In the genomic region with DNA sequence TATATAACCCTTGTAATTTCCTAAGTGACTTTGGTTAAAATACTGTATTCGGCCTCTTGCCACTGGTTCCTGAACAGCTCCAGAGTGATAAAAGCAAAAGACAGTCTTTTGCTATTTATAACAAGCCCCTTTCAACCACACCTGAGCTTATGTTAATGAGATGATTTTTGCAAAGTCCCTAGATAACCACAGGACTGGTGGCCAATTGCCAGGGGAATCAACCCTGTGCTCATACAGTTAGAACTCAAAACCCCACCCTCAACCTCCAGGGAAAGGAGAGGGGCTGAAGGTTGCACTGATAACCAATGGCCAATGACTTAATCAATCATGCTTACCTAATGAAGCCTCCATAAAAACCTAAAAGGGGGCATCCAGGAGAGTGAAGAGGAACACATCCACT, we compare ENCODE assay signal across 14 cellular contexts.
A peak's percentile ranks its signal among the peaks of the same experiment; 100 is the strongest.
DNase-seq lines count a peak whose midpoint lies in the region; ATAC-seq lines count a peak whose summit lies in the region.
"Had no signal": no experiment of that assay in that cellular context is flagged by ENCODE, and none has a peak within 500 bp of the region (broad histone marks: within the 10 kb centered on the region; RNA-seq: fewer than 3 reads in every experiment).

No MANE protein-coding gene starts in this region.

- H3K4me1 Mint-ChIP-seq in natural killer cell treated with Interleukin-12 subunit alpha and Interleukin-12 subunit beta and Interleukin-15 and Interleukin-18, amount 100 ng/mL, for 72 hours (ENCODE audit: low read depth in 2 of 2), result peaks cover 59 to 63% of the 10 kb centered on the region in 2 donors

- ATAC-seq in activated CD4-positive, CD25-positive, alpha-beta regulatory T cell treated with anti-CD3 and anti-CD28 coated beads, Interleukin-2, amount 50 U/mL, for 24 hours, result peak; percentile 53 to 62
- peak; percentile 61 for ATAC-seq in GM21825 (IDR thresholded peaks at IDR 0.05; ENCODE audit: unreplicated experiment)
- no peak for ATAC-seq in natural killer cell treated with Interleukin-12 subunit alpha and Interleukin-12 subunit beta and Interleukin-15 and Interleukin-18, amount 100 ng/mL, for 72 hours
- ATAC-seq: GM23338 had no signal

- DNase-seq in activated CD4-positive, CD25-positive, alpha-beta regulatory T cell treated with anti-CD3 and anti-CD28 coated beads, Interleukin-2, amount 50 U/mL, for 72 hours, result no peak
- peak; percentile 38 for DNase-seq in activated naive CD4-positive, alpha-beta T cell treated with anti-CD3 and anti-CD28 coated beads, Interleukin-2, amount 50 U/mL, for 16 hours
- no peak for DNase-seq in natural killer cell treated with Interleukin-12 subunit alpha and Interleukin-12 subunit beta and Interleukin-15 and Interleukin-18, amount 100 ng/mL, for 72 hours (ENCODE audit: low spot score)
- DNase-seq in mesenteric fat pad (ENCODE audit: low spot score), result no peak
- DNase-seq in MV-4-11 (lab: John Stamatoyannopoulos, UW), result no peak
- no peak for DNase-seq in NCI-H128 (lab: John Stamatoyannopoulos, UW; ENCODE audit: unreplicated experiment)
- DNase-seq: 8988T; activated CD8-positive, alpha-beta memory T cell treated with anti-CD3 and anti-CD28 coated beads, Interleukin-2, amount 50 U/mL, for 48 hours; DMS79 treated with DMSO at 0.1 percent for 48 hours; kidney; upper lobe of left lung had no signal

- peak overlapping the region; percentile 53 to 65 for H3K27ac Mint-ChIP-seq in natural killer cell treated with Interleukin-12 subunit alpha and Interleukin-12 subunit beta and Interleukin-15 and Interleukin-18, amount 100 ng/mL, for 72 hours
- H3K27ac Mint-ChIP-seq: GM23338 had no signal

- peak overlapping the region; percentile 17 for H3K4me3 Mint-ChIP-seq in natural killer cell treated with Interleukin-12 subunit alpha and Interleukin-12 subunit beta and Interleukin-15 and Interleukin-18, amount 100 ng/mL, for 72 hours
- H3K4me3 Mint-ChIP-seq: GM23338 had no signal

- no peaks in the 10 kb centered on the region for H3K9me3 Mint-ChIP-seq in natural killer cell treated with Interleukin-12 subunit alpha and Interleukin-12 subunit beta and Interleukin-15 and Interleukin-18, amount 100 ng/mL, for 72 hours
- H3K9me3 Mint-ChIP-seq: GM23338 had no signal

- H3K27me3 Mint-ChIP-seq in natural killer cell treated with Interleukin-12 subunit alpha and Interleukin-12 subunit beta and Interleukin-15 and Interleukin-18, amount 100 ng/mL, for 72 hours, result no peaks in the 10 kb centered on the region

- H3K36me3 Mint-ChIP-seq in natural killer cell treated with Interleukin-12 subunit alpha and Interleukin-12 subunit beta and Interleukin-15 and Interleukin-18, amount 100 ng/mL, for 72 hours, result peaks cover 4% of the 10 kb centered on the region

Comparison
In these comparisons a context has a peak if more than half of its experiments do, and no peak if none do; other contexts are left out.
1. ATAC-seq: peak in activated CD4-positive, CD25-positive, alpha-beta regulatory T cell treated with anti-CD3 and anti-CD28 coated beads, Interleukin-2, amount 50 U/mL, for 24 hours (2 of 2) and GM21825 (single experiment); none in natural killer cell treated with Interleukin-12 subunit alpha and Interleukin-12 subunit beta and Interleukin-15 and Interleukin-18, amount 100 ng/mL, for 72 hours (0 of 2).